Comparison of ENCODE assay signal across 2 cellular contexts in genomic region chr22:22553141-22553540, GRCh38.
TF ChIP-seq lines count a peak whose summit lies in the region.

No MANE protein-coding gene starts in this region.

TF ChIP-seq in HepG2, 621 proteins besides CTCF, POLR2A, EP300 and RAD21:
- TF ChIP-seq SCMH1 (CRISPR knock-in tag; IDR thresholded peaks at IDR 0.05; ENCODE audit: borderline replicate concordance) = no peak
- TF ChIP-seq GATAD1 (CRISPR knock-in tag; IDR thresholded peaks at IDR 0.05) = no peak
- TF ChIP-seq RXRA (CRISPR knock-in tag; IDR thresholded peaks at IDR 0.05) = no peak
- no peak for TF ChIP-seq RFXAP (CRISPR knock-in tag; IDR thresholded peaks at IDR 0.05; ENCODE audit: borderline replicate concordance)
- TF ChIP-seq PPARG (CRISPR knock-in tag; conservative IDR thresholded peaks at IDR 0.05) = no peak
- no peak for TF ChIP-seq GATAD2A (CRISPR knock-in tag; IDR thresholded peaks at IDR 0.05)
- peak; percentile 25; the same call in 1 of the 2 replicates for TF ChIP-seq ATF7 (IDR thresholded peaks at IDR 0.05)
- no peak for TF ChIP-seq ATF7 (CRISPR knock-in tag; IDR thresholded peaks at IDR 0.05)
TF ChIP-seq in HepG2: peak in this region for 1.

TF ChIP-seq in GM12878, 131 proteins besides CTCF, POLR2A, EP300 and RAD21:
- TF ChIP-seq IKZF1 (conservative IDR thresholded peaks at IDR 0.05) = peak; percentile 35; the same call in 1 of the 2 replicates
- no peak for TF ChIP-seq PKNOX1 (IDR thresholded peaks at IDR 0.05)
- no peak for TF ChIP-seq GABPA (IDR thresholded peaks at IDR 0.05; ENCODE audit: low read depth)
- no peak for TF ChIP-seq TARDBP (IDR thresholded peaks at IDR 0.05; ENCODE audit: borderline replicate concordance)
- TF ChIP-seq, protein P1, sequence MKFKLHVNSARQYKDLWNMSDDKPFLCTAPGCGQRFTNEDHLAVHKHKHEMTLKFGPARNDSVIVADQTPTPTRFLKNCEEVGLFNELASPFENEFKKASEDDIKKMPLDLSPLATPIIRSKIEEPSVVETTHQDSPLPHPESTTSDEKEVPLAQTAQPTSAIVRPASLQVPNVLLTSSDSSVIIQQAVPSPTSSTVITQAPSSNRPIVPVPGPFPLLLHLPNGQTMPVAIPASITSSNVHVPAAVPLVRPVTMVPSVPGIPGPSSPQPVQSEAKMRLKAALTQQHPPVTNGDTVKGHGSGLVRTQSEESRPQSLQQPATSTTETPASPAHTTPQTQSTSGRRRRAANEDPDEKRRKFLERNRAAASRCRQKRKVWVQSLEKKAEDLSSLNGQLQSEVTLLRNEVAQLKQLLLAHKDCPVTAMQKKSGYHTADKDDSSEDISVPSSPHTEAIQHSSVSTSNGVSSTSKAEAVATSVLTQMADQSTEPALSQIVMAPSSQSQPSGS (IDR thresholded peaks at IDR 0.05; ENCODE audit: low read length) = 0 out of 2 replicates have a peak, but pooled peaks have one; percentile 28
- TF ChIP-seq IRF3 (IDR thresholded peaks at IDR 0.05) = no peak
- TF ChIP-seq TCF3 (IDR thresholded peaks at IDR 0.05; ENCODE audit: borderline replicate concordance, insufficient read depth, low read depth, low read length) = no peak
- TF ChIP-seq CEBPB (IDR thresholded peaks at IDR 0.05; ENCODE audit: borderline replicate concordance in 1 of 2, low read depth in 2 of 2, low read length in 2 of 2) = no peak
- TF ChIP-seq KDM1A (IDR thresholded peaks at IDR 0.05; ENCODE audit: borderline replicate concordance) = no peak
- TF ChIP-seq SMAD1 (IDR thresholded peaks at IDR 0.05; ENCODE audit: low read depth, partially characterized antibody) = no peak
- TF ChIP-seq PRDM15 (CRISPR knock-in tag; IDR thresholded peaks at IDR 0.05) = no peak
- TF ChIP-seq EED (IDR thresholded peaks at IDR 0.05; ENCODE audit: low read depth) = peak; percentile 13; the same call in 1 of the 2 replicates
